Comparison of ENCODE assay signal across 17 cellular contexts in the genomic region with DNA sequence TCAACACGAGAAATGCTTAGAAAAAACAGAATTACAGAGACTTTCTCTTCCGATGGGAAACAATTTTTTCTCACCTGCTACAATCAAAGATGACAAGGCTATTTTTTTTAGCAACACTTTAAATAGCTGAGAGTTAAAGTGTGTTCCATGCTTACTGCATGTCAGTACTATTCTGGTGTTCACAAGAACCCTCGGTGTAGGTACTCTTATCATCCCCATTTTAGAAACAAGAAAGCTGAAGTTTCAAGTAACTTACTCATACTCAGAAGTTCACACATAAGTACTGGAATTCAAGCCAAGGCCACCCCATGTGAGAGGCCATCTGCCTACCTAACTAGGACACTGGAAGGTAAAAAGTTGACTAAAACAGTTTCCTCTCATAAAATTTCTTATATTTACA. TPM values are rescaled to one million over a fixed set of nuclear protein-coding genes. Genes with fewer than 3 reads are reported as not detected.
DNase-seq lines count a peak whose midpoint lies in the region; ATAC-seq and TF ChIP-seq lines count a peak whose summit lies in the region.
"Had no signal": no experiment of that assay in that cellular context is flagged by ENCODE, and none has a peak within 500 bp of the region (broad histone marks: within the 10 kb centered on the region; RNA-seq: fewer than 3 reads in every experiment).

No MANE protein-coding gene starts in this region.

- no peak overlapping the region for H4K91ac ChIP-seq in IMR-90 (ENCODE audit: insufficient read depth, low read depth, low read length)

- H3K36me3 ChIP-seq in IMR-90 (ENCODE audit: control insufficient read depth, insufficient read depth, low read length) (no peaks in the 10 kb centered on the region), osteoblast (ENCODE audit: insufficient read depth, low read length) (no peaks in the 10 kb centered on the region)
- H3K36me3 ChIP-seq: gastroesophageal sphincter had no signal

- CTCF ChIA-PET in IMR-90 (lab: Yijun Ruan, JAX) = interaction anchor here (0.9 kb wide), 1 partner anchor 10 kb away, joined by 3 read pairs; no protein-coding TSS in a partner anchor

- peaks cover 5% of the 10 kb centered on the region for H3K4me1 ChIP-seq in IMR-90 (ENCODE audit: control insufficient read depth, insufficient read depth, low read length)
- H3K4me1 ChIP-seq in osteoblast (ENCODE audit: insufficient read depth, low read length) = peaks cover 8% of the 10 kb centered on the region

- 0 out of 4 replicates have a peak, but pooled peaks cover 0 to 11% of the 10 kb centered on the region in 2 experiments for H3K79me1 ChIP-seq in IMR-90 (ENCODE audit: low read depth in 1 of 2, low read length in 2 of 2)

- BruUV-seq in IMR-90 (replicated peaks; lab: Mats Ljungman, UMichigan) = no TSS peak

- no peak overlapping the region for H2BK20ac ChIP-seq in IMR-90 (ENCODE audit: low read depth, low read length)

- WGBS in IMR-90 (ENCODE audit: extremely low coverage in 2 of 2, insufficient read length in 1 of 2), 2 experiments = no CpG with 5 or more reads among the region's 3 CpGs

- no peak for TF ChIP-seq RAD21 in IMR-90 (IDR thresholded peaks at IDR 0.05; ENCODE audit: low read length)

- TF ChIP-seq POLR2A in IMR-90 (IDR thresholded peaks at IDR 0.05; ENCODE audit: low read depth, low read length) = no peak

- no peak overlapping the region for H4K5ac ChIP-seq in IMR-90 (ENCODE audit: low read depth, low read length)

- POLR2A ChIA-PET in IMR-90 (lab: Charles Lee; ENCODE audit: unreplicated experiment) = no interaction called here

- no peak overlapping the region for H2AK9ac ChIP-seq in IMR-90 (replicated peaks; ENCODE audit: low read depth, low read length, poor library complexity)

- no peak overlapping the region for H3K18ac ChIP-seq in IMR-90 (ENCODE audit: low read depth, low read length)

- peak overlapping the region; percentile 23; the same call in 1 of the 2 replicates for H2BK120ac ChIP-seq in IMR-90 (ENCODE audit: low read depth, low read length)

- no peaks in the 10 kb centered on the region for H3K27me3 ChIP-seq in IMR-90 (ENCODE audit: control insufficient read depth, insufficient read depth, low read length)
- H3K27me3 ChIP-seq in osteoblast (ENCODE audit: insufficient read depth, low read length) = no peaks in the 10 kb centered on the region
- H3K27me3 ChIP-seq: gastroesophageal sphincter had no signal

- dilution Hi-C loops in IMR-90 (cut with HindIII; ENCODE audit: low sequenced_read_pairs, unreplicated experiment) = no loop called here

- H3K9me3 ChIP-seq in IMR-90 (ENCODE audit: control insufficient read depth, insufficient read depth, low read length) (no peaks in the 10 kb centered on the region), osteoblast (ENCODE audit: low read depth, low read length) (no peaks in the 10 kb centered on the region)
- H3K9me3 ChIP-seq: gastroesophageal sphincter had no signal

- intact Hi-C loops in IMR-90 (cut with micrococcal nuclease) = no loop called here

- H3K4me2 ChIP-seq in IMR-90 (ENCODE audit: low read depth, low read length) (no peak overlapping the region), osteoblast (ENCODE audit: insufficient read depth, low read length) (no peak overlapping the region)

- H2BK5ac ChIP-seq in IMR-90 (ENCODE audit: low read depth, low read length, poor library complexity, severe bottlenecking) = no peak overlapping the region

- no peak overlapping the region for H3K23ac ChIP-seq in IMR-90 (ENCODE audit: low read depth, low read length)

- H3K9me1 ChIP-seq in IMR-90 (ENCODE audit: insufficient read depth, low read length) = peaks cover 28% of the 10 kb centered on the region

- DNase-seq in GM12865 (ENCODE audit: low read depth) (peak; percentile 95), IMR-90 (no peak), osteoblast (ENCODE audit: insufficient read length, low spot score, missing footprints) (no peak), activated T-cell treated with anti-CD3 and anti-CD28 coated beads for 4 hours (no peak)
- no peak for DNase-seq in activated naive CD4-positive, alpha-beta T cell treated with anti-CD3 and anti-CD28 coated beads, Interleukin-2, amount 50 U/mL, for 16 hours
- no peak for DNase-seq in stimulated activated CD4-positive, alpha-beta T cell treated with anti-CD3 and anti-CD28 coated beads, Interleukin-4, amount 100 ng/mL, for 1 hour
- DNase-seq: EL; NCI-H146; NCI-H526 treated with DMSO at 0.1 percent for 48 hours; nephron progenitor cell; stimulated activated CD8-positive, alpha-beta memory T cell treated with anti-CD3 and anti-CD28 coated beads, Interleukin-4, amount 100 ng/mL, for 48 hours had no signal

- peak; percentile 65 for ATAC-seq in GM19023 (IDR thresholded peaks at IDR 0.05; ENCODE audit: unreplicated experiment)
- peak; percentile 53 for ATAC-seq in HG02763 (IDR thresholded peaks at IDR 0.05; ENCODE audit: unreplicated experiment)
- ATAC-seq in IMR-90 (ENCODE audit: low read depth) = no peak
- ATAC-seq: gastroesophageal sphincter, Panc1, sciatic nerve had no signal

- in situ Hi-C loops in IMR-90 (cut with MboI; ENCODE audit: low sequenced_read_pairs) = no loop called here

- H3K14ac ChIP-seq in IMR-90 (replicated peaks; ENCODE audit: low read depth, low read length) = no peak overlapping the region

- H3K79me2 ChIP-seq in osteoblast (ENCODE audit: insufficient read depth, low read length) = no peaks in the 10 kb centered on the region

- no peak overlapping the region for H3K27ac ChIP-seq in IMR-90 (ENCODE audit: insufficient read depth, low read length)
- H3K27ac ChIP-seq in osteoblast (ENCODE audit: low read depth, low read length) = no peak overlapping the region

- H3K56ac ChIP-seq in IMR-90 (ENCODE audit: extremely low read depth, insufficient read depth, low read length) = no peak overlapping the region

- H4K20me1 ChIP-seq in IMR-90 (ENCODE audit: insufficient read depth, low read length) (no peaks in the 10 kb centered on the region), osteoblast (ENCODE audit: insufficient read depth, low read length) (no peaks in the 10 kb centered on the region)

- H4K8ac ChIP-seq in IMR-90 (ENCODE audit: low read depth in 2 of 2, low read length in 2 of 2) = no peak overlapping the region

- TF ChIP-seq CTCF in GM12865 (IDR thresholded peaks at IDR 0.05; ENCODE audit: insufficient read depth, low read depth, low read length, missing control alignments) (no peak), IMR-90 (conservative IDR thresholded peaks at IDR 0.05; ENCODE audit: low read depth, low read length) (no peak), osteoblast (IDR thresholded peaks at IDR 0.05; ENCODE audit: extremely low read depth, low read depth, low read length) (no peak)

- H3K4me3 ChIP-seq in GM12865 (ENCODE audit: low read depth, low read length) = peak overlapping the region; percentile 27
- no peak overlapping the region for H3K4me3 ChIP-seq in IMR-90 (ENCODE audit: insufficient read depth, low read depth, low read length)
- H3K4me3 ChIP-seq in osteoblast (ENCODE audit: insufficient read depth, low read length) = no peak overlapping the region
- H3K4me3 ChIP-seq: gastroesophageal sphincter had no signal

- H3K9ac ChIP-seq in IMR-90 (ENCODE audit: low read depth, low read length) = no peak overlapping the region

- peak overlapping the region; percentile 56; the same call in 1 of the 3 replicates for H2BK15ac ChIP-seq in IMR-90 (ENCODE audit: low read depth, low read length)

- H3K4ac ChIP-seq in IMR-90 (ENCODE audit: low read depth, low read length) = 0 out of 2 replicates have a peak overlapping the region, but pooled peaks have one; percentile 32

- H2AK5ac ChIP-seq in IMR-90 (ENCODE audit: low read depth, low read length) = no peak overlapping the region

- H2AFZ ChIP-seq in IMR-90 (replicated peaks; ENCODE audit: low read length, poor library complexity) (no peak overlapping the region), osteoblast (ENCODE audit: low read length) (no peak overlapping the region)

TF ChIP-seq in IMR-90, 13 proteins besides CTCF, POLR2A, EP300 and RAD21:
- TF ChIP-seq CHD1 (IDR thresholded peaks at IDR 0.05; ENCODE audit: low read depth, low read length) = no peak

RNA-seq across cellular contexts. Expression of a gene that starts 9.0 kb away (rescaled TPM):
- total RNA-seq in IMR-90 (2012; rRNA removed) (18.6 and 21.9 TPM in 2 replicates), osteoblast (73.8 and 77.5 TPM in 2 replicates)
- polyA plus RNA-seq in IMR-90 (2012; rRNA removed) = 19.8 and 26.3 TPM in 2 replicates
- polyA plus RNA-seq in IMR-90 (2012; cell fraction: cytosol; rRNA removed) = 22.9 and 37.5 TPM in 2 replicates
- 17.5 and 57.8 TPM in 2 replicates for polyA plus RNA-seq in IMR-90 (2012; cell fraction: nucleus; rRNA removed; ENCODE audit: low replicate concordance)
- total RNA-seq: activated T-helper 2 cell treated with anti-CD3 and anti-CD28 coated beads, Interferon-gamma antibody, Interleukin-2, Interleukin-4, amounts not matched to agents 10 μg/mL and 5 μg/mL and 100 μg/mL, durations not matched to agents 14 hours and 24 hours and 36 hours had no signal
